ENCODE assay signal across 8 cellular contexts in genomic region chrX:78104447-78105176, GRCh38. TPM values are rescaled to one million over a fixed set of nuclear protein-coding genes. Genes with fewer than 3 reads are reported as not detected.
DNase-seq lines count a peak whose midpoint lies in the region; ATAC-seq and TF ChIP-seq lines count a peak whose summit lies in the region.

No MANE protein-coding gene starts in this region.

- peak overlapping the region; percentile 92 to 97 (median 93) for H3K4me3 Mint-ChIP-seq in CD4-positive, CD25-positive, alpha-beta regulatory T cell

- H3K9me3 ChIP-seq in CD4-positive, CD25-positive, alpha-beta regulatory T cell (ENCODE audit: control insufficient read depth in 2 of 2, low read length in 2 of 2): no peaks in the 10 kb centered on the region
- peaks cover 0 to 6% (median 0%) of the 10 kb centered on the region in 5 donors for H3K9me3 ChIP-seq in subcutaneous abdominal adipose tissue (ENCODE audit: control insufficient read depth in 5 of 5, low read length in 5 of 5)

- DNase-seq in CD4-positive, CD25-positive, alpha-beta regulatory T cell: peak; percentile 23 to 48 (median 27)
- DNase-seq in NCI-H1105 treated with DMSO at 0.1 percent for 48 hours (lab: John Stamatoyannopoulos, UW): peak; percentile 0
- peak; percentile 15 for DNase-seq in effector CD4-positive, alpha-beta T cell
- peak; percentile 47 for DNase-seq in medulla oblongata (ENCODE audit: extremely low spot score)

- H3K36me3 ChIP-seq in CD4-positive, CD25-positive, alpha-beta regulatory T cell (ENCODE audit: control insufficient read depth, insufficient read depth, low read length): no peaks in the 10 kb centered on the region
- peaks cover 0 to 4% (median 0%) of the 10 kb centered on the region in 5 donors for H3K36me3 ChIP-seq in subcutaneous abdominal adipose tissue (ENCODE audit: control insufficient read depth in 5 of 5, insufficient read depth in 5 of 5, low read length in 5 of 5)

- peak overlapping the region; percentile 64 to 93 (median 92) for H3K9ac ChIP-seq in subcutaneous abdominal adipose tissue (ENCODE audit: low read length in 5 of 5)

- no peaks in the 10 kb centered on the region for H3K27me3 ChIP-seq in CD4-positive, CD25-positive, alpha-beta regulatory T cell (ENCODE audit: control insufficient read depth, insufficient read depth, low read length)
- peaks cover 0 to 8% (median 4%) of the 10 kb centered on the region in 5 donors for H3K27me3 ChIP-seq in subcutaneous abdominal adipose tissue (ENCODE audit: control insufficient read depth in 5 of 5, insufficient read depth in 4 of 5, low read length in 5 of 5)

- H3K9me3 Mint-ChIP-seq in CD4-positive, CD25-positive, alpha-beta regulatory T cell: no peaks in the 10 kb centered on the region

- H3K27me3 Mint-ChIP-seq in CD4-positive, CD25-positive, alpha-beta regulatory T cell: no peaks in the 10 kb centered on the region

- H3K27ac ChIP-seq in CD4-positive, CD25-positive, alpha-beta regulatory T cell (ENCODE audit: insufficient read depth, low read length, poor library complexity, severe bottlenecking): peak overlapping the region; percentile 93
- peak overlapping the region; percentile 87 for H3K27ac ChIP-seq in VCaP
- peak overlapping the region; percentile 96 for H3K27ac ChIP-seq in subcutaneous abdominal adipose tissue (ENCODE audit: low read depth, low read length)

- peak overlapping the region; percentile 66 to 93 (median 84) for H3K27ac Mint-ChIP-seq in CD4-positive, CD25-positive, alpha-beta regulatory T cell

- H3K4me3 ChIP-seq in CD4-positive, CD25-positive, alpha-beta regulatory T cell (ENCODE audit: low read depth, low read length): peak overlapping the region; percentile 94
- H3K4me3 ChIP-seq in subcutaneous abdominal adipose tissue (ENCODE audit: low read depth in 1 of 5, low read length in 5 of 5): peak overlapping the region; percentile 89 to 97 (median 89)

- TF ChIP-seq CTCF in VCaP (conservative IDR thresholded peaks at IDR 0.05): no peak

- H3K4me1 Mint-ChIP-seq in CD4-positive, CD25-positive, alpha-beta regulatory T cell: peaks cover 19 to 60% (median 43%) of the 10 kb centered on the region in 4 donors

- ATAC-seq in CD4-positive, CD25-positive, alpha-beta regulatory T cell (ENCODE audit: low read depth in 2 of 2): no peak
- peak; percentile 31 for ATAC-seq in GM21515 (IDR thresholded peaks at IDR 0.05; ENCODE audit: unreplicated experiment)
- no peak for ATAC-seq in HG03159 (IDR thresholded peaks at IDR 0.05; ENCODE audit: unreplicated experiment)

- peaks cover 45% of the 10 kb centered on the region for H3K4me1 ChIP-seq in CD4-positive, CD25-positive, alpha-beta regulatory T cell (ENCODE audit: control insufficient read depth, insufficient read depth, low read length, poor library complexity, severe bottlenecking)
- H3K4me1 ChIP-seq in subcutaneous abdominal adipose tissue (ENCODE audit: control insufficient read depth in 5 of 5, insufficient read depth in 5 of 5, low read length in 5 of 5): peaks cover 0 to 40% (median 38%) of the 10 kb centered on the region in 5 donors

- H3K36me3 Mint-ChIP-seq in CD4-positive, CD25-positive, alpha-beta regulatory T cell: no peaks in the 10 kb centered on the region

RNA-seq across cellular contexts. Expression of gene PGK1, which starts 0.6 kb away (rescaled TPM):
- 254 TPM for total RNA-seq in CD4-positive, CD25-positive, alpha-beta regulatory T cell
- polyA plus RNA-seq in CD4-positive, CD25-positive, alpha-beta regulatory T cell: 100 to 1,000 TPM; 422 to 490 (median 457) TPM

RNA-seq across cellular contexts. Expression of gene TAF9B, which starts 34.8 kb away (rescaled TPM):
- total RNA-seq in CD4-positive, CD25-positive, alpha-beta regulatory T cell: 13.9 TPM
- polyA plus RNA-seq in CD4-positive, CD25-positive, alpha-beta regulatory T cell: 10 to 100 TPM; 32.4 to 39.1 (median 37.5) TPM
